Comparison of ENCODE assay signal across 8 cellular contexts in genomic region chr6:16236648-16237199, GRCh38. TPM values are rescaled to one million over a fixed set of nuclear protein-coding genes. Genes with fewer than 3 reads are reported as not detected.
A peak's percentile ranks its signal among the peaks of the same experiment; 100 is the strongest.
DNase-seq lines count a peak whose midpoint lies in the region; ATAC-seq, FAIRE-seq and TF ChIP-seq lines count a peak whose summit lies in the region.

No MANE protein-coding gene starts in this region.

- ATAC-seq in HG02610 (IDR thresholded peaks at IDR 0.05; ENCODE audit: unreplicated experiment): peak; percentile 36

- no peak for TF ChIP-seq CTCF in foreskin fibroblast (IDR thresholded peaks at IDR 0.05; ENCODE audit: low read depth, low read length)

- FAIRE-seq in GM12891 (lab: Jason Lieb, UNC) (peak; percentile 95), RCC 7860 (lab: Jason Lieb, UNC) (no peak)

- peak overlapping the region; percentile 31 to 42 for H3K4me3 ChIP-seq in foreskin fibroblast (ENCODE audit: low read depth in 1 of 2, low read length in 2 of 2)

- TF ChIP-seq POLR2A in GM12891 (IDR thresholded peaks at IDR 0.05; ENCODE audit: low read depth, low read length): no peak

- no peak for DNase-seq in GM12891 (ENCODE audit: insufficient read length, low spot score)
- DNase-seq in RPMI8226: peak; percentile 88
- DNase-seq in foreskin fibroblast: peak; percentile 68 to 83
- DNase-seq in stromal cell of bone marrow (ENCODE audit: low read depth): peak; percentile 44
- DNase-seq in activated effector memory CD4-positive, alpha-beta T cell treated with anti-CD3 and anti-CD28 coated beads, Interleukin-2, amount 50 U/mL, for 16 hours: no peak
- DNase-seq in RCC 7860 (ENCODE audit: low spot score): no peak
- DNase-seq in C1 segment of cervical spinal cord (lab: John Stamatoyannopoulos, UW): no peak

TF ChIP-seq in GM12891, 5 proteins besides CTCF, POLR2A, EP300 and RAD21:
- TF ChIP-seq TAF1 (IDR thresholded peaks at IDR 0.05; ENCODE audit: low read depth, low read length) (no peak), SPI1 (IDR thresholded peaks at IDR 0.05; ENCODE audit: low read depth, low read length) (peak; percentile 88)

RNA-seq across cellular contexts. Expression of gene GMPR, which starts 1.7 kb away (rescaled TPM):
- polyA plus RNA-seq in GM12891 (2012; ENCODE audit: low read depth, missing spikeins): 9.8 TPM

Comparison
In these comparisons a context has a peak if more than half of its experiments do, and no peak if none do; other contexts are left out.
1. DNase-seq: peak in RPMI8226 (single experiment), foreskin fibroblast (2 of 2) and stromal cell of bone marrow (single experiment); none in GM12891 (single experiment), activated effector memory CD4-positive, alpha-beta T cell treated with anti-CD3 and anti-CD28 coated beads, Interleukin-2, amount 50 U/mL, for 16 hours (single experiment), RCC 7860 (single experiment) and C1 segment of cervical spinal cord (0 of 14).